In the genomic region with DNA sequence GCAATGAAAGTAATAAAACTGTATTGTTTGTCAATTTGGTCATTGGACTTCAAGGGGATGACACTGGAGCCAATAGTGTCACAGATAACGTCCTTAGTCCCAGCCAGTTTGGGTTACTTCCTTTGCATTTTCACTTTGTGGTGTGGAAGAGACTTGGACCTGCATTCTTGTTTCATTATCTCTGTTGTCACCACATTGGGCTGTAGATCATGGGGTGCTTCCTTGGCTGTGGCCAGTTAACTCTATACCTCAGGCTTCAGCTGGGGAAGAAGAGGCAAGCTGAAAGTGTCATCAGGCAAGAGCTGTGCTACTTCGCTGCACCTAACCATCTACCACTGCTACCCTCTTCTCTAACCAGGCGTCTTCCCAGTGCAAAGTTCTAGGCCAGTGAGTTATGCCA, we compare ENCODE assay signal across 21 cellular contexts. TPM values are rescaled to one million over a fixed set of nuclear protein-coding genes. Genes with fewer than 3 reads are reported as not detected.
DNase-seq lines count a peak whose midpoint lies in the region; ATAC-seq and TF ChIP-seq lines count a peak whose summit lies in the region.
"Had no signal": no experiment of that assay in that cellular context is flagged by ENCODE, and none has a peak within 500 bp of the region (broad histone marks: within the 10 kb centered on the region; RNA-seq: fewer than 3 reads in every experiment).

No MANE protein-coding gene starts in this region.

- H3K9me1 ChIP-seq in IMR-90 (ENCODE audit: insufficient read depth, low read length): peaks cover 13% of the 10 kb centered on the region

- no peak overlapping the region for H2BK120ac ChIP-seq in IMR-90 (ENCODE audit: low read depth, low read length)
- H2BK120ac ChIP-seq in mesenchymal stem cell (ENCODE audit: low read depth, low read length): no peak overlapping the region

- no peak overlapping the region for H2BK5ac ChIP-seq in IMR-90 (ENCODE audit: low read depth, low read length, poor library complexity, severe bottlenecking)
- no peak overlapping the region for H2BK5ac ChIP-seq in mesenchymal stem cell (ENCODE audit: low read depth, low read length, poor library complexity, severe bottlenecking)

- H3K27me3 ChIP-seq in IMR-90 (ENCODE audit: control insufficient read depth, insufficient read depth, low read length) (peaks cover 14% of the 10 kb centered on the region; the same call in 1 of the 2 replicates), brain microvascular endothelial cell (replicated peaks) (peaks cover 8% of the 10 kb centered on the region), mesenchymal stem cell (ENCODE audit: control insufficient read depth in 1 of 2, insufficient read depth in 1 of 2, low read length in 2 of 2) (peaks cover 34 to 35% of the 10 kb centered on the region in 2 experiments), right cardiac atrium (ENCODE audit: control insufficient read depth, insufficient read depth) (no peaks in the 10 kb centered on the region), lower lobe of right lung (ENCODE audit: low read depth) (peaks cover 46% of the 10 kb centered on the region)
- H3K27me3 ChIP-seq: BLaER1 had no signal

- H2BK15ac ChIP-seq in IMR-90 (ENCODE audit: low read depth, low read length): peak overlapping the region; percentile 44; the same call in 1 of the 3 replicates
- no peak overlapping the region for H2BK15ac ChIP-seq in mesenchymal stem cell (ENCODE audit: low read depth, poor library complexity, severe bottlenecking)

- in situ Hi-C loops in IMR-90 (cut with MboI; ENCODE audit: low sequenced_read_pairs): loop anchor here (10.0 kb wide), 1 partner anchor 228 kb away; no protein-coding TSS in a partner anchor
- in situ Hi-C loops in brain microvascular endothelial cell (cut with HindIII; ENCODE audit: low pct_ligation_motif_present, low sequenced_read_pairs): no loop called here

- no peak overlapping the region for H2BK12ac ChIP-seq in mesenchymal stem cell (ENCODE audit: low read length in 2 of 2)

- H3K4me3 ChIP-seq in IMR-90 (ENCODE audit: insufficient read depth, low read depth, low read length) (no peak overlapping the region), brain microvascular endothelial cell (ENCODE audit: low read depth, low read length) (no peak overlapping the region), mesenchymal stem cell (ENCODE audit: insufficient read depth in 1 of 2, low read depth in 1 of 2, low read length in 2 of 2) (no peak overlapping the region), right cardiac atrium (ENCODE audit: low read length) (no peak overlapping the region), lower lobe of right lung (no peak overlapping the region)
- H3K4me3 ChIP-seq: BLaER1 had no signal

- no CpG with 5 or more reads among the region's 3 CpGs for WGBS in IMR-90 (ENCODE audit: extremely low coverage in 2 of 2, insufficient read length in 1 of 2), 2 experiments
- 60% methylated on average over 3 of the region's 3 CpGs for WGBS in mesenchymal stem cell
- 70% methylated on average over 3 of the region's 3 CpGs for WGBS in right cardiac atrium

- H3K27ac ChIP-seq in IMR-90 (ENCODE audit: insufficient read depth, low read length) (no peak overlapping the region), brain microvascular endothelial cell (no peak overlapping the region), mesenchymal stem cell (ENCODE audit: low read length, poor library complexity, severe bottlenecking) (no peak overlapping the region), right cardiac atrium (ENCODE audit: low read length) (no peak overlapping the region), lower lobe of right lung (no peak overlapping the region)
- H3K27ac ChIP-seq: BLaER1 had no signal

- 0 out of 2 replicates have a peak overlapping the region, but pooled peaks have one; percentile 12 for H2BK20ac ChIP-seq in IMR-90 (ENCODE audit: low read depth, low read length)

- DNase-seq in AG08395 (ENCODE audit: low spot score) (peak; percentile 41), IMR-90 (peak; percentile 46), brain microvascular endothelial cell (peak; percentile 25), mesenchymal stem cell (peak; percentile 28), T1000 (lab: John Stamatoyannopoulos, UW) (no peak), right cardiac atrium (no peak), lower lobe of right lung (no peak)
- no peak for DNase-seq in activated CD8-positive, alpha-beta memory T cell treated with anti-CD3 and anti-CD28 coated beads, Interleukin-2, amount 50 U/mL, for 4 hours
- DNase-seq: 8988T; CD4-positive, alpha-beta memory T cell; DMS153; MM.1S; NCI-H1105; NCI-H2081 treated with DMSO at 0.1 percent for 48 hours; NCI-H510A; NK-92 treated with Interleukin-12 subunit alpha and Interleukin-12 subunit beta, amount 100 ng/mL, for 24 hours; RPMI8226; SHP77 treated with DMSO at 0.1 percent for 48 hours had no signal

- H2AK5ac ChIP-seq in IMR-90 (ENCODE audit: low read depth, low read length): peak overlapping the region; percentile 50; the same call in 1 of the 2 replicates
- H2AK5ac ChIP-seq in mesenchymal stem cell (ENCODE audit: low read length, severe bottlenecking): no peak overlapping the region

- no peak for TF ChIP-seq CTCF in IMR-90 (conservative IDR thresholded peaks at IDR 0.05; ENCODE audit: low read depth, low read length)
- no peak for TF ChIP-seq CTCF in brain microvascular endothelial cell (IDR thresholded peaks at IDR 0.05; ENCODE audit: low read depth, low read length, missing control alignments)
- no peak for TF ChIP-seq CTCF in lower lobe of right lung (IDR thresholded peaks at IDR 0.05)

- H2AK9ac ChIP-seq in IMR-90 (replicated peaks; ENCODE audit: low read depth, low read length, poor library complexity): no peak overlapping the region

- H3K14ac ChIP-seq in IMR-90 (replicated peaks; ENCODE audit: low read depth, low read length): no peak overlapping the region; the same call in 1 of the 2 replicates
- H3K14ac ChIP-seq in mesenchymal stem cell (ENCODE audit: low read length in 2 of 2): no peak overlapping the region

- CTCF ChIA-PET in IMR-90 (lab: Yijun Ruan, JAX): interaction anchor here (2.4 kb wide), 1 partner anchor 9 kb away, joined by 14 read pairs; no protein-coding TSS in a partner anchor

- intact Hi-C loops in IMR-90 (cut with micrococcal nuclease) (loop anchor here (5.0 kb wide), 1 partner anchor 220 kb away; a partner anchor contains a TSS), right cardiac atrium (cut with DNase I) (no loop called here), lower lobe of right lung (cut with DNase I) (no loop called here)

- peaks cover 13% of the 10 kb centered on the region for H3K4me1 ChIP-seq in IMR-90 (ENCODE audit: control insufficient read depth, insufficient read depth, low read length)
- peaks cover 2% of the 10 kb centered on the region for H3K4me1 ChIP-seq in mesenchymal stem cell (ENCODE audit: control insufficient read depth, insufficient read depth, low read depth, low read length)
- H3K4me1 ChIP-seq in right cardiac atrium (ENCODE audit: control insufficient read depth, insufficient read depth, low read length): no peaks in the 10 kb centered on the region
- no peaks in the 10 kb centered on the region for H3K4me1 ChIP-seq in lower lobe of right lung
- H3K4me1 ChIP-seq: BLaER1 had no signal

- H3K36me3 ChIP-seq in IMR-90 (ENCODE audit: control insufficient read depth, insufficient read depth, low read length) (no peaks in the 10 kb centered on the region), brain microvascular endothelial cell (replicated peaks) (no peaks in the 10 kb centered on the region), mesenchymal stem cell (ENCODE audit: control insufficient read depth in 1 of 2, insufficient read depth in 2 of 2, low read depth in 1 of 2, low read length in 2 of 2) (no peaks in the 10 kb centered on the region), lower lobe of right lung (no peaks in the 10 kb centered on the region)
- H3K36me3 ChIP-seq: BLaER1 had no signal

- H4K5ac ChIP-seq in IMR-90 (ENCODE audit: low read depth, low read length): no peak overlapping the region

- H3K79me1 ChIP-seq in IMR-90 (ENCODE audit: low read depth in 1 of 2, low read length in 2 of 2) (no peaks in the 10 kb centered on the region), mesenchymal stem cell (replicated peaks; ENCODE audit: low read length, poor library complexity, severe bottlenecking) (no peaks in the 10 kb centered on the region)

- BruUV-seq in IMR-90 (replicated peaks; lab: Mats Ljungman, UMichigan): no TSS peak

- H3K9ac ChIP-seq in IMR-90 (ENCODE audit: low read depth, low read length): no peak overlapping the region
- H3K9ac ChIP-seq in mesenchymal stem cell (ENCODE audit: low read length): no peak overlapping the region
- H3K9ac ChIP-seq: BLaER1 had no signal

- dilution Hi-C loops in IMR-90 (cut with HindIII; ENCODE audit: low sequenced_read_pairs, unreplicated experiment): no loop called here

- H3K56ac ChIP-seq in IMR-90 (ENCODE audit: extremely low read depth, insufficient read depth, low read length): no peak overlapping the region

- H3K23ac ChIP-seq in IMR-90 (ENCODE audit: low read depth, low read length) (no peak overlapping the region), mesenchymal stem cell (ENCODE audit: low read length in 2 of 2) (no peak overlapping the region)

- H4K91ac ChIP-seq in IMR-90 (ENCODE audit: insufficient read depth, low read depth, low read length): peak overlapping the region; percentile 14; the same call in 1 of the 2 replicates
- no peak overlapping the region for H4K91ac ChIP-seq in mesenchymal stem cell (ENCODE audit: low read length)

- H3K9me3 ChIP-seq in IMR-90 (ENCODE audit: control insufficient read depth, insufficient read depth, low read length): no peaks in the 10 kb centered on the region
- no peaks in the 10 kb centered on the region for H3K9me3 ChIP-seq in mesenchymal stem cell (ENCODE audit: control insufficient read depth, low read length)
- H3K9me3 ChIP-seq in right cardiac atrium (ENCODE audit: control insufficient read depth, low read length): no peaks in the 10 kb centered on the region
- no peaks in the 10 kb centered on the region for H3K9me3 ChIP-seq in lower lobe of right lung
- H3K9me3 ChIP-seq: BLaER1 had no signal

- TF ChIP-seq RAD21 in IMR-90 (IDR thresholded peaks at IDR 0.05; ENCODE audit: low read length): no peak

- H3K4me2 ChIP-seq in IMR-90 (ENCODE audit: low read depth, low read length) (no peak overlapping the region), mesenchymal stem cell (ENCODE audit: low read length, poor library complexity, severe bottlenecking) (no peak overlapping the region)
- H3K4me2 ChIP-seq: BLaER1 had no signal

- ATAC-seq in IMR-90 (ENCODE audit: low read depth): no peak
- no peak for ATAC-seq in right cardiac atrium
- ATAC-seq in lower lobe of right lung: no peak

- H3K4ac ChIP-seq in IMR-90 (ENCODE audit: low read depth, low read length) (0 out of 2 replicates have a peak overlapping the region, but pooled peaks have one; percentile 26), mesenchymal stem cell (ENCODE audit: low read depth in 1 of 2, low read length in 2 of 2) (no peak overlapping the region)

- H2AFZ ChIP-seq in IMR-90 (replicated peaks; ENCODE audit: low read length, poor library complexity) (no peak overlapping the region), mesenchymal stem cell (ENCODE audit: low read depth, low read length) (no peak overlapping the region)

- POLR2A ChIA-PET in IMR-90 (lab: Charles Lee; ENCODE audit: unreplicated experiment): no interaction called here

- no peaks in the 10 kb centered on the region for H4K20me1 ChIP-seq in IMR-90 (ENCODE audit: insufficient read depth, low read length)
- H4K20me1 ChIP-seq: BLaER1 had no signal

- TF ChIP-seq POLR2A in IMR-90 (IDR thresholded peaks at IDR 0.05; ENCODE audit: low read depth, low read length): no peak

- no peak overlapping the region for H3K18ac ChIP-seq in IMR-90 (ENCODE audit: low read depth, low read length)
- no peak overlapping the region for H3K18ac ChIP-seq in mesenchymal stem cell (ENCODE audit: low read depth in 1 of 2, low read length in 2 of 2)

- H4K8ac ChIP-seq in IMR-90 (ENCODE audit: low read depth in 2 of 2, low read length in 2 of 2) (no peak overlapping the region), mesenchymal stem cell (ENCODE audit: low read length) (no peak overlapping the region)

RNA-seq across cellular contexts. Expression of a gene that starts 15.1 kb away (rescaled TPM):
- total RNA-seq in IMR-90 (2012; rRNA removed): not detected in 2 replicates
- not detected in 2 replicates for polyA plus RNA-seq in IMR-90 (2012; rRNA removed)
- polyA plus RNA-seq in IMR-90 (2012; cell fraction: cytosol; rRNA removed): not detected in 2 replicates
- polyA plus RNA-seq in IMR-90 (2012; cell fraction: nucleus; rRNA removed; ENCODE audit: low replicate concordance): not detected in 2 replicates
- polyA plus RNA-seq in mesenchymal stem cell (2013, experiment 1 of 2): not detected
- not detected for polyA plus RNA-seq in mesenchymal stem cell (2013, experiment 2 of 2)
- total RNA-seq in right cardiac atrium: 1 to 10 TPM; 3.2 to 5.9 (median 4.0) TPM
- polyA plus RNA-seq in right cardiac atrium: 2.8 TPM
- total RNA-seq in lower lobe of right lung: not detected
- total RNA-seq: CD4-positive, alpha-beta memory T cell; Daoy; H1 had no signal
- polyA plus RNA-seq: CD4-positive, alpha-beta memory T cell; H1 had no signal

RNA-seq across cellular contexts. Expression of a gene that starts 39.6 kb away (rescaled TPM):
- total RNA-seq in IMR-90 (2012; rRNA removed) (100.0 and 169 TPM in 2 replicates), right cardiac atrium (100 to 1,000 TPM; 189 to 247 (median 207) TPM), lower lobe of right lung (212 TPM)
- polyA plus RNA-seq in IMR-90 (2012; rRNA removed) (110 and 156 TPM in 2 replicates), right cardiac atrium (121 TPM)
- 66.6 and 103 TPM in 2 replicates for polyA plus RNA-seq in IMR-90 (2012; cell fraction: cytosol; rRNA removed)
- polyA plus RNA-seq in IMR-90 (2012; cell fraction: nucleus; rRNA removed; ENCODE audit: low replicate concordance): 596 and 737 TPM in 2 replicates
- 52.6 TPM for polyA plus RNA-seq in mesenchymal stem cell (2013, experiment 1 of 2)
- polyA plus RNA-seq in mesenchymal stem cell (2013, experiment 2 of 2): 49.8 TPM

Comparison
In these comparisons a context has a peak if more than half of its experiments do, and no peak if none do; other contexts are left out.
1. DNase-seq: peak in AG08395 (single experiment), IMR-90 (single experiment), brain microvascular endothelial cell (single experiment) and mesenchymal stem cell (single experiment); none in activated CD8-positive, alpha-beta memory T cell treated with anti-CD3 and anti-CD28 coated beads, Interleukin-2, amount 50 U/mL, for 4 hours (single experiment), T1000 (single experiment), right cardiac atrium (0 of 3) and lower lobe of right lung (single experiment).